Comparison of ENCODE assay signal across 15 cellular contexts in genomic region chr2:170717599-170717963, GRCh38. TPM values are rescaled to one million over a fixed set of nuclear protein-coding genes. Genes with fewer than 3 reads are reported as not detected.
DNase-seq lines count a peak whose midpoint lies in the region; ATAC-seq and TF ChIP-seq lines count a peak whose summit lies in the region.
"Had no signal": no experiment of that assay in that cellular context is flagged by ENCODE, and none has a peak within 500 bp of the region (broad histone marks: within the 10 kb centered on the region; RNA-seq: fewer than 3 reads in every experiment).

No MANE protein-coding gene starts in this region.

- peak overlapping the region; percentile 14 for H3K27ac Mint-ChIP-seq in activated T-cell treated with anti-CD3 and anti-CD28 coated beads, Interleukin-2, amount 50 U/mL, for 24 hours
- H3K27ac Mint-ChIP-seq in activated T-helper 17 cell treated with anti-CD3 and anti-CD28 coated beads, Interleukin-2, amount 50 U/mL, for 72 hours: no peak overlapping the region
- H3K27ac Mint-ChIP-seq in stimulated activated effector memory CD8-positive, alpha-beta T cell treated with anti-CD3 and anti-CD28 coated beads, Interleukin-12 subunit alpha, Interleukin-12 subunit beta, amount 100 ng/mL, for 72 hours: no peak overlapping the region

- H3K36me3 Mint-ChIP-seq in activated T-cell treated with anti-CD3 and anti-CD28 coated beads, Interleukin-2, amount 50 U/mL, for 24 hours (ENCODE audit: low read depth): no peaks in the 10 kb centered on the region
- H3K36me3 Mint-ChIP-seq in activated T-cell treated with anti-CD3 and anti-CD28 coated beads, Interleukin-2, amount 50 U/mL, for 4 hours (ENCODE audit: insufficient read depth): no peaks in the 10 kb centered on the region
- peaks cover 20% of the 10 kb centered on the region for H3K36me3 Mint-ChIP-seq in activated T-helper 17 cell treated with anti-CD3 and anti-CD28 coated beads, Interleukin-2, amount 50 U/mL, for 72 hours (ENCODE audit: low read depth)
- H3K36me3 Mint-ChIP-seq in stimulated activated effector memory CD8-positive, alpha-beta T cell treated with anti-CD3 and anti-CD28 coated beads, Interleukin-12 subunit alpha, Interleukin-12 subunit beta, amount 100 ng/mL, for 72 hours: peaks cover under 1% of the 10 kb centered on the region

- intact Hi-C loops in lower leg skin (cut with DNase I; ENCODE audit: low total_unique reads): no loop called here

- H3K4me1 Mint-ChIP-seq in activated T-cell treated with anti-CD3 and anti-CD28 coated beads, Interleukin-2, amount 50 U/mL, for 24 hours (ENCODE audit: low read depth): peaks cover 31% of the 10 kb centered on the region
- H3K4me1 Mint-ChIP-seq in activated T-cell treated with anti-CD3 and anti-CD28 coated beads, Interleukin-2, amount 50 U/mL, for 4 hours (ENCODE audit: low read depth): peaks cover 25% of the 10 kb centered on the region
- peaks cover 12% of the 10 kb centered on the region for H3K4me1 Mint-ChIP-seq in activated T-helper 17 cell treated with anti-CD3 and anti-CD28 coated beads, Interleukin-2, amount 50 U/mL, for 72 hours
- peaks cover 15% of the 10 kb centered on the region for H3K4me1 Mint-ChIP-seq in stimulated activated effector memory CD8-positive, alpha-beta T cell treated with anti-CD3 and anti-CD28 coated beads, Interleukin-12 subunit alpha, Interleukin-12 subunit beta, amount 100 ng/mL, for 72 hours

- no peak for TF ChIP-seq CTCF in lower leg skin (IDR thresholded peaks at IDR 0.05)

- peak overlapping the region; percentile 10 for H3K4me3 Mint-ChIP-seq in activated T-cell treated with anti-CD3 and anti-CD28 coated beads, Interleukin-2, amount 50 U/mL, for 24 hours
- no peak overlapping the region for H3K4me3 Mint-ChIP-seq in activated T-cell treated with anti-CD3 and anti-CD28 coated beads, Interleukin-2, amount 50 U/mL, for 4 hours
- H3K4me3 Mint-ChIP-seq in activated T-helper 17 cell treated with anti-CD3 and anti-CD28 coated beads, Interleukin-2, amount 50 U/mL, for 72 hours: peak overlapping the region; percentile 44
- peak overlapping the region; percentile 74 for H3K4me3 Mint-ChIP-seq in stimulated activated effector memory CD8-positive, alpha-beta T cell treated with anti-CD3 and anti-CD28 coated beads, Interleukin-12 subunit alpha, Interleukin-12 subunit beta, amount 100 ng/mL, for 72 hours

- DNase-seq in activated T-cell treated with anti-CD3 and anti-CD28 coated beads, Interleukin-2, amount 50 U/mL, for 24 hours: no peak
- no peak for DNase-seq in activated T-cell treated with anti-CD3 and anti-CD28 coated beads, Interleukin-2, amount 50 U/mL, for 4 hours
- DNase-seq in lower leg skin (ENCODE audit: low spot score in 2 of 2) (no peak), DMS79 (lab: John Stamatoyannopoulos, UW) (no peak)
- DNase-seq in stimulated activated effector memory CD8-positive, alpha-beta T cell treated with anti-CD3 and anti-CD28 coated beads, Interleukin-12 subunit alpha, Interleukin-12 subunit beta, amount 100 ng/mL, for 72 hours (ENCODE audit: low spot score in 2 of 2): no peak
- DNase-seq: activated CD4-positive, CD25-positive, alpha-beta regulatory T cell; KG1; NCI-H446; OCI-M1; stomach had no signal

- TF ChIP-seq POLR2A in lower leg skin (IDR thresholded peaks at IDR 0.05): no peak

- no peak for ATAC-seq in activated T-cell treated with anti-CD3 and anti-CD28 coated beads, Interleukin-2, amount 50 U/mL, for 4 hours
- ATAC-seq in activated T-helper 17 cell treated with anti-CD3 and anti-CD28 coated beads, Interleukin-2, amount 50 U/mL, for 72 hours (replicated peaks): no peak
- ATAC-seq in stimulated activated effector memory CD8-positive, alpha-beta T cell treated with anti-CD3 and anti-CD28 coated beads, Interleukin-12 subunit alpha, Interleukin-12 subunit beta, amount 100 ng/mL, for 72 hours: no peak
- no peak for ATAC-seq in GM19452 (IDR thresholded peaks at IDR 0.05; ENCODE audit: unreplicated experiment)
- no peak for ATAC-seq in HG03378 (IDR thresholded peaks at IDR 0.05; ENCODE audit: unreplicated experiment)
- ATAC-seq: sciatic nerve had no signal

- WGBS in lower leg skin, 2 donors: 39 to 45% methylated on average over 10 of the region's 10 CpGs

- peaks cover 73% of the 10 kb centered on the region for H3K27me3 Mint-ChIP-seq in activated T-cell treated with anti-CD3 and anti-CD28 coated beads, Interleukin-2, amount 50 U/mL, for 24 hours
- H3K27me3 Mint-ChIP-seq in activated T-cell treated with anti-CD3 and anti-CD28 coated beads, Interleukin-2, amount 50 U/mL, for 4 hours (ENCODE audit: low read depth): peaks cover 69% of the 10 kb centered on the region
- H3K27me3 Mint-ChIP-seq in activated T-helper 17 cell treated with anti-CD3 and anti-CD28 coated beads, Interleukin-2, amount 50 U/mL, for 72 hours: peaks cover 59% of the 10 kb centered on the region

- H3K9me3 Mint-ChIP-seq in activated T-cell treated with anti-CD3 and anti-CD28 coated beads, Interleukin-2, amount 50 U/mL, for 24 hours: no peaks in the 10 kb centered on the region
- no peaks in the 10 kb centered on the region for H3K9me3 Mint-ChIP-seq in activated T-cell treated with anti-CD3 and anti-CD28 coated beads, Interleukin-2, amount 50 U/mL, for 4 hours
- H3K9me3 Mint-ChIP-seq in activated T-helper 17 cell treated with anti-CD3 and anti-CD28 coated beads, Interleukin-2, amount 50 U/mL, for 72 hours: no peaks in the 10 kb centered on the region
- no peaks in the 10 kb centered on the region for H3K9me3 Mint-ChIP-seq in stimulated activated effector memory CD8-positive, alpha-beta T cell treated with anti-CD3 and anti-CD28 coated beads, Interleukin-12 subunit alpha, Interleukin-12 subunit beta, amount 100 ng/mL, for 72 hours

- H3K4me3 ChIP-seq in lower leg skin (ENCODE audit: low read depth, poor library complexity, severe bottlenecking): peak overlapping the region; percentile 14
- H3K4me3 ChIP-seq: A549 had no signal

RNA-seq across cellular contexts. Expression of gene SP5, which starts 2.4 kb away (rescaled TPM):
- not detected for total RNA-seq in activated T-cell treated with anti-CD3 and anti-CD28 coated beads, Interleukin-2, amount 50 U/mL, for 4 hours
- under 1 TPM in 1 of 2 donors, not detected in 1; 0.19 TPM for total RNA-seq in activated T-helper 17 cell treated with anti-CD3 and anti-CD28 coated beads, Interleukin-2, amount 50 U/mL, for 72 hours
- 1 to 10 TPM; 1.8 to 6.5 (median 3.2) TPM for total RNA-seq in lower leg skin

RNA-seq across cellular contexts. Expression of gene ERICH2, which starts 52.6 kb away (rescaled TPM):
- total RNA-seq in activated T-cell treated with anti-CD3 and anti-CD28 coated beads, Interleukin-2, amount 50 U/mL, for 4 hours: not detected
- not detected for total RNA-seq in activated T-helper 17 cell treated with anti-CD3 and anti-CD28 coated beads, Interleukin-2, amount 50 U/mL, for 72 hours
- total RNA-seq in lower leg skin: under 1 TPM in 1 of 4 donors, not detected in 3; 0.58 TPM
- total RNA-seq: stomach had no signal
